ENCODE assay signal across 15 cellular contexts in genomic region chr15:81033508-81033907, GRCh38.
"Had no signal": no experiment of that assay in that cellular context is flagged by ENCODE, and none has a peak within 500 bp of the region (broad histone marks: within the 10 kb centered on the region; RNA-seq: fewer than 3 reads in every experiment).

No MANE protein-coding gene starts in this region.

- H3K27me3 ChIP-seq: left lung, ovary, suprapubic skin had no signal

- ATAC-seq: left lung had no signal

- H3K9me3 Mint-ChIP-seq: type B pancreatic cell had no signal

- H3K9me3 ChIP-seq: left lung, ovary, suprapubic skin had no signal

- H3K27ac Mint-ChIP-seq: activated CD4-positive, alpha-beta T cell treated with anti-CD3 and anti-CD28 coated beads, Interleukin-2, amount 10 ng/mL, durations not matched to agents 7 days and 5 days; activated naive CD8-positive, alpha-beta T cell treated with anti-CD3 and anti-CD28 coated beads for 36 hours; activated T-helper 1 cell treated with anti-CD3 and anti-CD28 coated beads, Interleukin-12 subunit alpha, Interleukin-12 subunit beta, Interleukin-2, Interleukin-4 antibody, amounts not matched to agents 30 ng/mL and 10 ng/mL and 1 ng/mL, durations not matched to agents 14 hours and 24 hours and 36 hours; endodermal cell; T-helper 2 cell treated with Interferon-gamma antibody and Interleukin-4, amounts not matched to agents 5 μg/mL and 100 μg/mL, for 36 hours; type B pancreatic cell had no signal

- H3K36me3 Mint-ChIP-seq: type B pancreatic cell had no signal

- FAIRE-seq: keratinocyte had no signal

- DNase-seq: activated CD4-positive, alpha-beta T cell treated with anti-CD3 and anti-CD28 coated beads, Interleukin-2, amount 10 ng/mL, durations not matched to agents 7 days and 5 days; activated CD8-positive, alpha-beta memory T cell treated with anti-CD3 and anti-CD28 coated beads for 24 hours; activated naive CD8-positive, alpha-beta T cell treated with anti-CD3 and anti-CD28 coated beads for 36 hours; cerebellar nuclear complex; endodermal cell; hippocampal formation; left lung; ovary; stimulated activated CD4-positive, alpha-beta T cell treated with anti-CD3 and anti-CD28 coated beads, Interleukin-2, amount 100 ng/mL, for 48 hours; stimulated activated naive CD4-positive, alpha-beta T cell had no signal

- H3K27me3 Mint-ChIP-seq: activated CD4-positive, alpha-beta T cell treated with anti-CD3 and anti-CD28 coated beads, Interleukin-2, amount 10 ng/mL, durations not matched to agents 7 days and 5 days; activated naive CD8-positive, alpha-beta T cell treated with anti-CD3 and anti-CD28 coated beads for 36 hours; type B pancreatic cell had no signal

- H3K4me3 Mint-ChIP-seq: activated CD4-positive, alpha-beta T cell treated with anti-CD3 and anti-CD28 coated beads, Interleukin-2, amount 10 ng/mL, durations not matched to agents 7 days and 5 days; activated naive CD8-positive, alpha-beta T cell treated with anti-CD3 and anti-CD28 coated beads for 36 hours; activated T-helper 1 cell treated with anti-CD3 and anti-CD28 coated beads, Interleukin-12 subunit alpha, Interleukin-12 subunit beta, Interleukin-2, Interleukin-4 antibody, amounts not matched to agents 30 ng/mL and 10 ng/mL and 1 ng/mL, durations not matched to agents 14 hours and 24 hours and 36 hours; endodermal cell; type B pancreatic cell had no signal

- H3K4me3 ChIP-seq: left lung, ovary, suprapubic skin had no signal

- H3K27ac ChIP-seq: ovary, suprapubic skin had no signal

- H3K36me3 ChIP-seq: left lung, ovary, suprapubic skin had no signal

- H3K4me1 Mint-ChIP-seq: endodermal cell had no signal
